In genomic region chr6:3189192-3189591, GRCh38 we compare ENCODE assay signal across 7 cellular contexts. TPM values are rescaled to one million over a fixed set of nuclear protein-coding genes. Genes with fewer than 3 reads are reported as not detected.
A peak's percentile ranks its signal among the peaks of the same experiment; 100 is the strongest.
DNase-seq lines count a peak whose midpoint lies in the region; ATAC-seq and TF ChIP-seq lines count a peak whose summit lies in the region.
"Not testable (repeated sequence)": the region's sequence is repeated elsewhere in the genome, so short reads cannot be mapped to it uniquely, and the experiment has no call there.
"Had no signal": no experiment of that assay in that cellular context is flagged by ENCODE, and none has a peak within 500 bp of the region (broad histone marks: within the 10 kb centered on the region; RNA-seq: fewer than 3 reads in every experiment).

No MANE protein-coding gene starts in this region.

- WGBS in mammary epithelial cell (ENCODE audit: low coverage, missing lambda C conversion rate): 88% methylated on average over 8 of the region's 10 CpGs

- peaks cover 7 to 21% of the 10 kb centered on the region in 2 experiments; a peak in 3 of 4 replicates for H3K4me1 ChIP-seq in HCT116 (ENCODE audit: control insufficient read depth in 1 of 2, insufficient read depth in 2 of 2, low read length in 2 of 2)
- not testable (repeated sequence) for H3K4me1 ChIP-seq in PC-3 (ENCODE audit: insufficient read depth, low read length); mammary epithelial cell (ENCODE audit: insufficient read depth, low read length)

- peak overlapping the region; percentile 43 for H3K4me2 ChIP-seq in HCT116 (ENCODE audit: low read length)
- H3K4me2 ChIP-seq in PC-3 (ENCODE audit: low read length); mammary epithelial cell (ENCODE audit: insufficient read depth, low read depth, low read length): not testable (repeated sequence)

- H3F3A ChIP-seq in PC-3 (ENCODE audit: low read length, unreplicated experiment): not testable (repeated sequence)

- not testable (repeated sequence) for H3K27ac ChIP-seq in HCT116 (ENCODE audit: low read depth, low read length); PC-3 (ENCODE audit: low read length); mammary epithelial cell (ENCODE audit: insufficient read depth, low read depth, low read length)

- H3K9ac ChIP-seq in HCT116 (ENCODE audit: low read length); PC-3 (ENCODE audit: low read length); mammary epithelial cell (ENCODE audit: insufficient read depth, low read length): not testable (repeated sequence)

- not testable (repeated sequence) for H3K36me3 ChIP-seq in HCT116 (ENCODE audit: control insufficient read depth in 1 of 2, insufficient read depth in 2 of 2, low read length in 2 of 2); PC-3 (ENCODE audit: low read depth, low read length); mammary epithelial cell (ENCODE audit: insufficient read depth, low read length)

- H3K9me3 ChIP-seq in HCT116 (ENCODE audit: control insufficient read depth in 1 of 2, insufficient read depth in 1 of 2, low read depth in 1 of 2, low read length in 2 of 2); PC-3 (ENCODE audit: low read length); mammary epithelial cell (replicated peaks; ENCODE audit: insufficient read depth, low read length): not testable (repeated sequence)

- H3K79me2 ChIP-seq in HCT116 (ENCODE audit: insufficient read depth, low read length); PC-3 (ENCODE audit: low read length); mammary epithelial cell (ENCODE audit: insufficient read depth, low read length): not testable (repeated sequence)

- intact Hi-C loops in HCT116 (cut with micrococcal nuclease); PC-3 (cut with micrococcal nuclease); mammary epithelial cell (cut with micrococcal nuclease): not testable (repeated sequence)

- in situ Hi-C loops in mammary epithelial cell (cut with MboI; ENCODE audit: low sequenced_read_pairs in 2 of 2): not testable (repeated sequence)

- dilution Hi-C loops in mammary epithelial cell (cut with HindIII; ENCODE audit: low sequenced_read_pairs): loop anchor here (10.0 kb wide), 1 partner anchor 56 kb away; no protein-coding TSS in a partner anchor

- ATAC-seq in HCT116: peak; percentile 63
- ATAC-seq in PC-3: not testable (repeated sequence)

- not testable (repeated sequence) for H3K9me2 ChIP-seq in HCT116 (ENCODE audit: insufficient read depth); PC-3 (replicated peaks; ENCODE audit: low read length)

- RAD21 ChIA-PET in HCT116 (lab: Charles Lee; ENCODE audit: low non-redundant PET in 1 of 2, low total read pairs in 2 of 2, uncharacterized antibody in 2 of 2, unreplicated experiment in 2 of 2): interaction anchor here in 1 of 2 experiments (1.1 kb wide), 1 partner anchor 20 kb away, joined by 3 read pairs; no protein-coding TSS in a partner anchor

- POLR2A ChIA-PET in HCT116 (lab: Charles Lee); PC-3 (lab: Charles Lee; ENCODE audit: unreplicated experiment): not testable (repeated sequence)

- BruUV-seq in HCT116 (replicated peaks; lab: Mats Ljungman, UMichigan); PC-3 (replicated peaks; lab: Mats Ljungman, UMichigan); mammary epithelial cell (replicated peaks; lab: Mats Ljungman, UMichigan): not testable (repeated sequence)

- H2AFZ ChIP-seq in HCT116 (ENCODE audit: low read depth, low read length, poor library complexity, severe bottlenecking): peak overlapping the region; percentile 10
- H2AFZ ChIP-seq in PC-3 (ENCODE audit: low read length); mammary epithelial cell (ENCODE audit: low read depth, low read length): not testable (repeated sequence)

- H3K27me3 ChIP-seq in HCT116 (ENCODE audit: insufficient read depth, low read length); PC-3 (ENCODE audit: low read length); mammary epithelial cell (ENCODE audit: insufficient read depth, low read length): not testable (repeated sequence)

- TF ChIP-seq POLR2A in HCT116 (IDR thresholded peaks at IDR 0.05; ENCODE audit: borderline replicate concordance, extremely low read depth, insufficient read depth, insufficient read length): not testable (repeated sequence)

- not testable (repeated sequence) for TF ChIP-seq CTCF in HCT116 (IDR thresholded peaks at IDR 0.05 in 2 of 3, conservative IDR thresholded peaks at IDR 0.05 in 1 of 3; ENCODE audit: borderline replicate concordance in 1 of 3, insufficient read depth in 1 of 3, low read depth in 2 of 3, low read length in 2 of 3); PC-3 (conservative IDR thresholded peaks at IDR 0.05; ENCODE audit: low read depth, low read length); mammary epithelial cell (conservative IDR thresholded peaks at IDR 0.05 in 1 of 2, IDR thresholded peaks at IDR 0.05 in 1 of 2; ENCODE audit: extremely low read depth in 1 of 2, insufficient read depth in 1 of 2, low read depth in 1 of 2, low read length in 2 of 2)

- H4K20me1 ChIP-seq in HCT116 (ENCODE audit: insufficient read depth); PC-3 (ENCODE audit: low read length); mammary epithelial cell (ENCODE audit: insufficient read depth, low read length): not testable (repeated sequence)

- CTCF ChIA-PET in HCT116 (lab: Charles Lee); PC-3 (lab: Charles Lee); mammary epithelial cell (lab: Charles Lee; ENCODE audit: low non-redundant PET): not testable (repeated sequence)

- H3K4me3 ChIP-seq in HCT116 (replicated peaks in 1 of 2; ENCODE audit: low read depth in 1 of 2, low read length in 2 of 2); PC-3 (ENCODE audit: low read length); mammary epithelial cell (replicated peaks in 1 of 3; ENCODE audit: insufficient read depth in 1 of 3, low read depth in 2 of 3, low read length in 3 of 3): not testable (repeated sequence)

- DNase-seq in HCT116 (ENCODE audit: low read depth, low spot score): peak; percentile 29
- peak; percentile 37 for DNase-seq in LoVo (ENCODE audit: low spot score)
- DNase-seq in PC-3: peak; percentile 17
- peak; percentile 32 for DNase-seq in amniotic epithelial cell (ENCODE audit: low read depth)
- DNase-seq in mammary epithelial cell: peak; percentile 59
- peak; percentile 12 for DNase-seq in iris pigment epithelial cell (ENCODE audit: low read depth)

- not testable (repeated sequence) for TF ChIP-seq RAD21 in HCT116 (IDR thresholded peaks at IDR 0.05; ENCODE audit: low read depth)

TF ChIP-seq in HCT116, 20 proteins besides CTCF, POLR2A, EP300 and RAD21:
- TF ChIP-seq JUND (IDR thresholded peaks at IDR 0.05): peak; percentile 51
- peak; percentile 72 for TF ChIP-seq EGR1 (IDR thresholded peaks at IDR 0.05; ENCODE audit: low read depth)
- peak; percentile 54; the same call in 1 of the 2 replicates for TF ChIP-seq FOSL1 (IDR thresholded peaks at IDR 0.05; ENCODE audit: low read depth)
- 0 out of 2 replicates have a peak, but pooled peaks have one; percentile 15 for TF ChIP-seq MAX (IDR thresholded peaks at IDR 0.05)
- peak; percentile 79 for TF ChIP-seq CEBPB (IDR thresholded peaks at IDR 0.05; ENCODE audit: low read depth)
- peak; percentile 35; the same call in 1 of the 2 replicates for TF ChIP-seq CBX3 (IDR thresholded peaks at IDR 0.05; ENCODE audit: low read depth)
- peak; percentile 45; the same call in 1 of the 2 replicates for TF ChIP-seq SP1 (IDR thresholded peaks at IDR 0.05; ENCODE audit: low read depth)

RNA-seq across cellular contexts. Expression of gene TUBB2A, which starts 31.8 kb away (rescaled TPM):
- 49.9 TPM for total RNA-seq in HCT116 (2021; ENCODE audit: unreplicated experiment)
- polyA plus RNA-seq in HCT116 (2012): 92.6 and 139 TPM in 2 replicates
- 66.8 and 70.2 TPM in 2 replicates for total RNA-seq in PC-3 (2014; rRNA removed)
- total RNA-seq in mammary epithelial cell: 100 to 1,000 TPM in 1 of 2 donors, 10 to 100 TPM in 1; 70.2 to 214 TPM
- 122 TPM for polyA plus RNA-seq in mammary epithelial cell
- polyA minus RNA-seq in mammary epithelial cell: 85.7 TPM

RNA-seq across cellular contexts. Expression of gene TUBB2B, which starts 38.3 kb away (rescaled TPM):
- total RNA-seq in HCT116 (2021; ENCODE audit: unreplicated experiment): 0.86 TPM
- 2.1 and 3.3 TPM in 2 replicates for polyA plus RNA-seq in HCT116 (2012)
- total RNA-seq in PC-3 (2014; rRNA removed): 5.1 and 6.5 TPM in 2 replicates
- 10 to 100 TPM in 1 of 2 donors, 1 to 10 TPM in 1; 3.1 to 31.8 TPM for total RNA-seq in mammary epithelial cell
- polyA plus RNA-seq in mammary epithelial cell: 5.7 TPM
- polyA minus RNA-seq in mammary epithelial cell: 3.5 TPM
- total RNA-seq: CD4-positive, alpha-beta memory T cell had no signal
